3 cellular contexts compared by ENCODE assay signal in the genomic region with DNA sequence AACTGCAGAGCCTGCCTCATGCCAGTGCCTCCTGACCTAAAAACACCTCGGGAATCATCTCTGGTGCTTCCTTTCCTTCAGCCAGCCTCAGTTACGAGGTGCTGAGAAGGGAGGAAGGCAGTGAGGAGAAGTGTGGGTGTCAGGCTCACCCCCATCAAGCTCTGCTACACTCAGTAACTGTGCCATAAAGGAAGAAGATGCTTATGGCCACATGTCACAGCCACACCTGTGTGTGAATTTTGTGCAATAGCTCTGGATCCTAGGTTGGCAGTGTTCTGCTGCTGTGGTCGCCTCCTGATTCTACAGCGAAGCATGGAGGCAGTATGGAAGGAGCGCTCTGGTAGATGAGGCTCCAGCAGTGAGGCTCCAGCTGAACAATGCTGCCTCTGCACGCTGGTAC. TPM values are rescaled to one million over a fixed set of nuclear protein-coding genes. Genes with fewer than 3 reads are reported as not detected.
"Had no signal": no experiment of that assay in that cellular context is flagged by ENCODE, and none has a peak within 500 bp of the region (broad histone marks: within the 10 kb centered on the region; RNA-seq: fewer than 3 reads in every experiment).

No MANE protein-coding gene starts in this region.

RNA-seq across cellular contexts. Expression of gene LRRC61, which starts 34.3 kb away (rescaled TPM):
- total RNA-seq: HT1080, IMR-90 had no signal

RNA-seq across cellular contexts. Expression of gene ACTR3C, which starts 34.5 kb away (rescaled TPM):
- total RNA-seq: HT1080, IMR-90 had no signal
- polyA plus RNA-seq: IMR-90 had no signal

RNA-seq across cellular contexts. Expression of gene RARRES2, which starts 52.6 kb away (rescaled TPM):
- total RNA-seq: HT1080, IMR-90 had no signal
- polyA plus RNA-seq: IgD-negative memory B cell had no signal
